Comparison of ENCODE assay signal across 1 cellular context in the genomic region with DNA sequence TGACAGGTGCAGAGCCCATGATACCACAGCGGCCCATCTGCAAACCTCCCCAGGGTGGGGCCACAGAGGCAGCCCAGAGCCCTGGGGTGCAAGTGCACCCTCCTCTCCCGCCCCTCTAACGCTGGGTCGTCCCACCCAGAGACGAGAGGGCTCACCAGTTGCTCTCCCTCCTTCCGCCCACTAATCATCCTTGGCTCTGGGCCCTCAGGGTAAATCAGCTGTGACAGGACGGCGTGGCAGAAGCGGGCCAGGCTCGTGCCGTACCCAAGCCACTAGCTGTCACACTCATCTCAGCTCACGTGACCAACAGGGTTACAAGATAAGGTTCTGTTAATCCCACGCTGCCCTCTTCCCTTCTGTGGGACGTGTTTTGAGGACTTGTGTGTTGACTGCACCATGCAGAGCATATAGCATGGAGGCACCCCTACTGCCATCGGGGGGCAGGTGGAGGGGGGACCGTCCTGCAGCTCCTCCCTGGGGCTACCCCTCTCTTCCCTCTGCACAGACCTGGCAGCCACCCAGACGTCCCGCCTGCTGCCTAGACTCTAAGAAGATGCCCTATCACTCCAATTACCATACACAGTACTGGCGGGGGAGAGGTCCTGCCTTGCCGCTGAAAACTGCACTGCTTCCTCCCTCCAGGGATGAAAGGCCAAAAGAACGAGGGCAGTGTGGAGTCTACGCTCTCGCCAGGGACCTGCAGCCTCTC.
TF ChIP-seq lines count a peak whose summit lies in the region.

No MANE protein-coding gene starts in this region.

TF ChIP-seq in HEK293, 187 proteins besides CTCF, POLR2A, EP300 and RAD21 (continued from another document):
- TF ChIP-seq KLF16 (tag by site-specific recombination; IDR thresholded peaks at IDR 0.05) (peak; percentile 32), ZNF423 (tag by site-specific recombination; IDR thresholded peaks at IDR 0.05) (peak; percentile 78), SP3 (tag by site-specific recombination; IDR thresholded peaks at IDR 0.05) (peak; percentile 61), ZBTB20 (tag by site-specific recombination; IDR thresholded peaks at IDR 0.05) (peak; percentile 62), ZNF610 (tag by site-specific recombination; IDR thresholded peaks at IDR 0.05; ENCODE audit: borderline replicate concordance) (0 out of 2 replicates have a peak, but pooled peaks have one; percentile 16), ZNF292 (tag by site-specific recombination; IDR thresholded peaks at IDR 0.05; ENCODE audit: borderline replicate concordance, low read depth) (no peak), ZBTB21 (tag by site-specific recombination; IDR thresholded peaks at IDR 0.05) (peak; percentile 72), ZNF791 (tag by site-specific recombination; IDR thresholded peaks at IDR 0.05) (no peak), ZNF548 (tag by site-specific recombination; IDR thresholded peaks at IDR 0.05) (no peak), ZBTB7A (tag by site-specific recombination; IDR thresholded peaks at IDR 0.05; ENCODE audit: low read depth) (peak; percentile 47; the same call in 1 of the 2 replicates), ZNF555 (tag by site-specific recombination; conservative IDR thresholded peaks at IDR 0.05) (no peak), ZNF2 (tag by site-specific recombination; IDR thresholded peaks at IDR 0.05) (peak; percentile 41; the same call in 1 of the 2 replicates), ZNF366 (tag by site-specific recombination; conservative IDR thresholded peaks at IDR 0.05) (peak; percentile 97), ZBTB1 (tag by site-specific recombination; IDR thresholded peaks at IDR 0.05) (no peak), GLI4 (tag by site-specific recombination; IDR thresholded peaks at IDR 0.05) (0 out of 2 replicates have a peak, but pooled peaks have one; percentile 13), ZNF747 (tag by site-specific recombination; IDR thresholded peaks at IDR 0.05) (no peak), ZNF621 (tag by site-specific recombination; IDR thresholded peaks at IDR 0.05) (no peak), ZNF600 (tag by site-specific recombination; IDR thresholded peaks at IDR 0.05) (peak; percentile 81), ZNF623 (tag by site-specific recombination; IDR thresholded peaks at IDR 0.05) (0 out of 2 replicates have a peak, but pooled peaks have one; percentile 19), ZNF785 (tag by site-specific recombination; IDR thresholded peaks at IDR 0.05) (no peak), ZNF311 (tag by site-specific recombination; IDR thresholded peaks at IDR 0.05; ENCODE audit: borderline replicate concordance) (no peak), SETDB1 (IDR thresholded peaks at IDR 0.05; ENCODE audit: insufficient read length, low read length) (no peak), ZEB2 (tag by site-specific recombination; IDR thresholded peaks at IDR 0.05) (peak; percentile 94), ZNF660 (tag by site-specific recombination; IDR thresholded peaks at IDR 0.05) (peak; percentile 67; the same call in 1 of the 2 replicates), SCRT1 (tag by site-specific recombination; IDR thresholded peaks at IDR 0.05; ENCODE audit: borderline replicate concordance) (peak; percentile 75), EGR2 (tag by site-specific recombination; IDR thresholded peaks at IDR 0.05; ENCODE audit: low read depth) (peak; percentile 83), ZNF146 (tag by site-specific recombination; IDR thresholded peaks at IDR 0.05) (0 out of 2 replicates have a peak, but pooled peaks have one; percentile 6), ZNF114 (tag by site-specific recombination; IDR thresholded peaks at IDR 0.05) (no peak), HOXD13 (CRISPR knock-in tag; IDR thresholded peaks at IDR 0.05; ENCODE audit: borderline replicate concordance) (0 out of 2 replicates have a peak, but pooled peaks have one; percentile 16), ZNF629 (tag by site-specific recombination; IDR thresholded peaks at IDR 0.05) (peak; percentile 86), ZNF140 (tag by site-specific recombination; IDR thresholded peaks at IDR 0.05) (no peak), ZNF658 (tag by site-specific recombination; IDR thresholded peaks at IDR 0.05) (no peak), GLIS2 (tag by site-specific recombination; IDR thresholded peaks at IDR 0.05) (no peak), KLF1 (tag by site-specific recombination; IDR thresholded peaks at IDR 0.05) (peak; percentile 90), ZNF132 (tag by site-specific recombination; IDR thresholded peaks at IDR 0.05; ENCODE audit: borderline replicate concordance) (no peak), ZIC2 (tag by site-specific recombination; IDR thresholded peaks at IDR 0.05) (peak; percentile 96), SP2 (tag by site-specific recombination; IDR thresholded peaks at IDR 0.05) (peak; percentile 87)
- TF ChIP-seq, protein P1, sequence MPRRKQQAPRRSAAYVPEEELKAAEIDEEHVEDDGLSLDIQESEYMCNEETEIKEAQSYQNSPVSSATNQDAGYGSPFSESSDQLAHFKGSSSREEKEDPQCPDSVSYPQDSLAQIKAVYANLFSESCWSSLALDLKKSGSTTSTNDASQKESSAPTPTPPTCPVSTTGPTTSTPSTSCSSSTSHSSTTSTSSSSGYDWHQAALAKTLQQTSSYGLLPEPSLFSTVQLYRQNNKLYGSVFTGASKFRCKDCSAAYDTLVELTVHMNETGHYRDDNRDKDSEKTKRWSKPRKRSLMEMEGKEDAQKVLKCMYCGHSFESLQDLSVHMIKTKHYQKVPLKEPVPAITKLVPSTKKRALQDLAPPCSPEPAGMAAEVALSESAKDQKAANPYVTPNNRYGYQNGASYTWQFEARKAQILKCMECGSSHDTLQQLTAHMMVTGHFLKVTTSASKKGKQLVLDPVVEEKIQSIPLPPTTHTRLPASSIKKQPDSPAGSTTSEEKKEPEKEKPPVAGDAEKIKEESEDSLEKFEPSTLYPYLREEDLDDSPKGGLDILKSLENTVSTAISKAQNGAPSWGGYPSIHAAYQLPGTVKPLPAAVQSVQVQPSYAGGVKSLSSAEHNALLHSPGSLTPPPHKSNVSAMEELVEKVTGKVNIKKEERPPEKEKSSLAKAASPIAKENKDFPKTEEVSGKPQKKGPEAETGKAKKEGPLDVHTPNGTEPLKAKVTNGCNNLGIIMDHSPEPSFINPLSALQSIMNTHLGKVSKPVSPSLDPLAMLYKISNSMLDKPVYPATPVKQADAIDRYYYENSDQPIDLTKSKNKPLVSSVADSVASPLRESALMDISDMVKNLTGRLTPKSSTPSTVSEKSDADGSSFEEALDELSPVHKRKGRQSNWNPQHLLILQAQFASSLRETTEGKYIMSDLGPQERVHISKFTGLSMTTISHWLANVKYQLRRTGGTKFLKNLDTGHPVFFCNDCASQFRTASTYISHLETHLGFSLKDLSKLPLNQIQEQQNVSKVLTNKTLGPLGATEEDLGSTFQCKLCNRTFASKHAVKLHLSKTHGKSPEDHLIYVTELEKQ (tag by site-specific recombination; IDR thresholded peaks at IDR 0.05; ENCODE audit: borderline replicate concordance): peak; percentile 85
- TF ChIP-seq, protein P2, sequence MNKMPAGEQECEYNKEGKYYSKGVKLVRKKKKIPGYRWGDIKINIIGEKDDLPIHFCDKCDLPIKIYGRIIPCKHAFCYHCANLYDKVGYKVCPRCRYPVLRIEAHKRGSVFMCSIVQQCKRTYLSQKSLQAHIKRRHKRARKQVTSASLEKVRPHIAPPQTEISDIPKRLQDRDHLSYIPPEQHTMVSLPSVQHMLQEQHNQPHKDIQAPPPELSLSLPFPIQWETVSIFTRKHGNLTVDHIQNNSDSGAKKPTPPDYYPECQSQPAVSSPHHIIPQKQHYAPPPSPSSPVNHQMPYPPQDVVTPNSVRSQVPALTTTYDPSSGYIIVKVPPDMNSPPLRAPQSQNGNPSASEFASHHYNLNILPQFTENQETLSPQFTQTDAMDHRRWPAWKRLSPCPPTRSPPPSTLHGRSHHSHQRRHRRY (tag by site-specific recombination; IDR thresholded peaks at IDR 0.05): peak; percentile 80; the same call in 1 of the 2 replicates
- TF ChIP-seq, protein P3, sequence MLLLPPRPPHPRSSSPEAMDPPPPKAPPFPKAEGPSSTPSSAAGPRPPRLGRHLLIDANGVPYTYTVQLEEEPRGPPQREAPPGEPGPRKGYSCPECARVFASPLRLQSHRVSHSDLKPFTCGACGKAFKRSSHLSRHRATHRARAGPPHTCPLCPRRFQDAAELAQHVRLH (tag by site-specific recombination; IDR thresholded peaks at IDR 0.05): no peak
- TF ChIP-seq, protein P4, sequence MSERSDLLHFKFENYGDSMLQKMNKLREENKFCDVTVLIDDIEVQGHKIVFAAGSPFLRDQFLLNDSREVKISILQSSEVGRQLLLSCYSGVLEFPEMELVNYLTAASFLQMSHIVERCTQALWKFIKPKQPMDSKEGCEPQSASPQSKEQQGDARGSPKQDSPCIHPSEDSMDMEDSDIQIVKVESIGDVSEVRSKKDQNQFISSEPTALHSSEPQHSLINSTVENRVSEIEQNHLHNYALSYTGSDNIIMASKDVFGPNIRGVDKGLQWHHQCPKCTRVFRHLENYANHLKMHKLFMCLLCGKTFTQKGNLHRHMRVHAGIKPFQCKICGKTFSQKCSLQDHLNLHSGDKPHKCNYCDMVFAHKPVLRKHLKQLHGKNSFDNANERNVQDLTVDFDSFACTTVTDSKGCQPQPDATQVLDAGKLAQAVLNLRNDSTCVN (tag by site-specific recombination; optimal IDR thresholded peaks at IDR 0.05): peak; percentile 37
- TF ChIP-seq, protein P5, sequence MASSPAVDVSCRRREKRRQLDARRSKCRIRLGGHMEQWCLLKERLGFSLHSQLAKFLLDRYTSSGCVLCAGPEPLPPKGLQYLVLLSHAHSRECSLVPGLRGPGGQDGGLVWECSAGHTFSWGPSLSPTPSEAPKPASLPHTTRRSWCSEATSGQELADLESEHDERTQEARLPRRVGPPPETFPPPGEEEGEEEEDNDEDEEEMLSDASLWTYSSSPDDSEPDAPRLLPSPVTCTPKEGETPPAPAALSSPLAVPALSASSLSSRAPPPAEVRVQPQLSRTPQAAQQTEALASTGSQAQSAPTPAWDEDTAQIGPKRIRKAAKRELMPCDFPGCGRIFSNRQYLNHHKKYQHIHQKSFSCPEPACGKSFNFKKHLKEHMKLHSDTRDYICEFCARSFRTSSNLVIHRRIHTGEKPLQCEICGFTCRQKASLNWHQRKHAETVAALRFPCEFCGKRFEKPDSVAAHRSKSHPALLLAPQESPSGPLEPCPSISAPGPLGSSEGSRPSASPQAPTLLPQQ (tag by site-specific recombination; IDR thresholded peaks at IDR 0.05): peak; percentile 74
- TF ChIP-seq, protein P6, sequence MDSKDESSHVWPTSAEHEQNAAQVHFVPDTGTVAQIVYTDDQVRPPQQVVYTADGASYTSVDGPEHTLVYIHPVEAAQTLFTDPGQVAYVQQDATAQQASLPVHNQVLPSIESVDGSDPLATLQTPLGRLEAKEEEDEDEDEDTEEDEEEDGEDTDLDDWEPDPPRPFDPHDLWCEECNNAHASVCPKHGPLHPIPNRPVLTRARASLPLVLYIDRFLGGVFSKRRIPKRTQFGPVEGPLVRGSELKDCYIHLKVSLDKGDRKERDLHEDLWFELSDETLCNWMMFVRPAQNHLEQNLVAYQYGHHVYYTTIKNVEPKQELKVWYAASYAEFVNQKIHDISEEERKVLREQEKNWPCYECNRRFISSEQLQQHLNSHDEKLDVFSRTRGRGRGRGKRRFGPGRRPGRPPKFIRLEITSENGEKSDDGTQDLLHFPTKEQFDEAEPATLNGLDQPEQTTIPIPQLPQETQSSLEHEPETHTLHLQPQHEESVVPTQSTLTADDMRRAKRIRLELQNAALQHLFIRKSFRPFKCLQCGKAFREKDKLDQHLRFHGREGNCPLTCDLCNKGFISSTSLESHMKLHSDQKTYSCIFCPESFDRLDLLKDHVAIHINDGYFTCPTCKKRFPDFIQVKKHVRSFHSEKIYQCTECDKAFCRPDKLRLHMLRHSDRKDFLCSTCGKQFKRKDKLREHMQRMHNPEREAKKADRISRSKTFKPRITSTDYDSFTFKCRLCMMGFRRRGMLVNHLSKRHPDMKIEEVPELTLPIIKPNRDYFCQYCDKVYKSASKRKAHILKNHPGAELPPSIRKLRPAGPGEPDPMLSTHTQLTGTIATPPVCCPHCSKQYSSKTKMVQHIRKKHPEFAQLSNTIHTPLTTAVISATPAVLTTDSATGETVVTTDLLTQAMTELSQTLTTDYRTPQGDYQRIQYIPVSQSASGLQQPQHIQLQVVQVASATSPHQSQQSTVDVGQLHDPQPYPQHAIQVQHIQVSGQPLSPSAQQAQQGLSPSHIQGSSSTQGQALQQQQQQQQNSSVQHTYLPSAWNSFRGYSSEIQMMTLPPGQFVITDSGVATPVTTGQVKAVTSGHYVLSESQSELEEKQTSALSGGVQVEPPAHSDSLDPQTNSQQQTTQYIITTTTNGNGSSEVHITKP (tag by site-specific recombination; IDR thresholded peaks at IDR 0.05): peak; percentile 44
- TF ChIP-seq, protein P7, sequence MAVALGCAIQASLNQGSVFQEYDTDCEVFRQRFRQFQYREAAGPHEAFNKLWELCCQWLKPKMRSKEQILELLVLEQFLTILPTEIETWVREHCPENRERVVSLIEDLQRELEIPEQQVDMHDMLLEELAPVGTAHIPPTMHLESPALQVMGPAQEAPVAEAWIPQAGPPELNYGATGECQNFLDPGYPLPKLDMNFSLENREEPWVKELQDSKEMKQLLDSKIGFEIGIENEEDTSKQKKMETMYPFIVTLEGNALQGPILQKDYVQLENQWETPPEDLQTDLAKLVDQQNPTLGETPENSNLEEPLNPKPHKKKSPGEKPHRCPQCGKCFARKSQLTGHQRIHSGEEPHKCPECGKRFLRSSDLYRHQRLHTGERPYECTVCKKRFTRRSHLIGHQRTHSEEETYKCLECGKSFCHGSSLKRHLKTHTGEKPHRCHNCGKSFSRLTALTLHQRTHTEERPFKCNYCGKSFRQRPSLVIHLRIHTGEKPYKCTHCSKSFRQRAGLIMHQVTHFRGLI (tag by site-specific recombination; IDR thresholded peaks at IDR 0.05): peak; percentile 50; the same call in 1 of the 2 replicates
- TF ChIP-seq, protein P8, sequence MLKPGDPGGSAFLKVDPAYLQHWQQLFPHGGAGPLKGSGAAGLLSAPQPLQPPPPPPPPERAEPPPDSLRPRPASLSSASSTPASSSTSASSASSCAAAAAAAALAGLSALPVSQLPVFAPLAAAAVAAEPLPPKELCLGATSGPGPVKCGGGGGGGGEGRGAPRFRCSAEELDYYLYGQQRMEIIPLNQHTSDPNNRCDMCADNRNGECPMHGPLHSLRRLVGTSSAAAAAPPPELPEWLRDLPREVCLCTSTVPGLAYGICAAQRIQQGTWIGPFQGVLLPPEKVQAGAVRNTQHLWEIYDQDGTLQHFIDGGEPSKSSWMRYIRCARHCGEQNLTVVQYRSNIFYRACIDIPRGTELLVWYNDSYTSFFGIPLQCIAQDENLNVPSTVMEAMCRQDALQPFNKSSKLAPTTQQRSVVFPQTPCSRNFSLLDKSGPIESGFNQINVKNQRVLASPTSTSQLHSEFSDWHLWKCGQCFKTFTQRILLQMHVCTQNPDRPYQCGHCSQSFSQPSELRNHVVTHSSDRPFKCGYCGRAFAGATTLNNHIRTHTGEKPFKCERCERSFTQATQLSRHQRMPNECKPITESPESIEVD (tag by site-specific recombination; IDR thresholded peaks at IDR 0.05): 0 out of 2 replicates have a peak, but pooled peaks have one; percentile 22
